27 cellular contexts compared by ENCODE assay signal in genomic region chr5:148858547-148858946, GRCh38. TPM values are rescaled to one million over a fixed set of nuclear protein-coding genes. Genes with fewer than 3 reads are reported as not detected.
DNase-seq lines count a peak whose midpoint lies in the region; ATAC-seq and TF ChIP-seq lines count a peak whose summit lies in the region.
"Had no signal": no experiment of that assay in that cellular context is flagged by ENCODE, and none has a peak within 500 bp of the region (broad histone marks: within the 10 kb centered on the region; RNA-seq: fewer than 3 reads in every experiment).

No MANE protein-coding gene starts in this region.

- H3K14ac ChIP-seq in mesenchymal stem cell (ENCODE audit: low read length in 2 of 2): no peak overlapping the region

- H3K36me3 ChIP-seq in heart right ventricle (no peaks in the 10 kb centered on the region), mesenchymal stem cell (ENCODE audit: control insufficient read depth in 1 of 2, insufficient read depth in 2 of 2, low read depth in 1 of 2, low read length in 2 of 2) (no peaks in the 10 kb centered on the region)
- H3K36me3 ChIP-seq: colonic mucosa, thyroid gland had no signal

- peak overlapping the region; percentile 63 for H2BK15ac ChIP-seq in mesenchymal stem cell (ENCODE audit: low read depth, poor library complexity, severe bottlenecking)

- peak in 1 of 2 donors; percentile 43 for DNase-seq in heart right ventricle
- no peak for DNase-seq in cardiac septum (ENCODE audit: low spot score)
- peak; percentile 4 for DNase-seq in astrocyte of the spinal cord (ENCODE audit: low read depth, low spot score)
- no peak for DNase-seq in mesenchymal stem cell
- DNase-seq in NCI-H510A treated with DMSO at 0.1 percent for 48 hours (lab: John Stamatoyannopoulos, UW): no peak
- DNase-seq in AG08396 (ENCODE audit: low spot score): no peak
- DNase-seq: 8988T; activated CD4-positive, alpha-beta T cell treated with anti-CD3 and anti-CD28 coated beads, Interleukin-2, amount 50 U/mL, for 4 hours; activated CD8-positive, alpha-beta memory T cell treated with anti-CD3 and anti-CD28 coated beads, Interleukin-2, amount 50 U/mL, for 48 hours; activated naive CD8-positive, alpha-beta T cell treated with anti-CD3 and anti-CD28 coated beads for 36 hours; C1 segment of cervical spinal cord; colonic mucosa; NCI-H1436 treated with DMSO at 0.1 percent for 48 hours; NCI-H2171; NCI-H526; nucleus accumbens; retina; RPMI8226; spleen; stimulated activated CD4-positive, alpha-beta T cell treated with anti-CD3 and anti-CD28 coated beads, Interleukin-4, amount 100 ng/mL, for 1 hour; stimulated activated naive CD4-positive, alpha-beta T cell treated with Interleukin-2 at 50 U/mL for 16 hours; thyroid gland had no signal

- H3K27me3 ChIP-seq in heart right ventricle (no peaks in the 10 kb centered on the region), mesenchymal stem cell (ENCODE audit: control insufficient read depth in 1 of 2, insufficient read depth in 1 of 2, low read length in 2 of 2) (peaks cover 0 to 14% of the 10 kb centered on the region in 2 experiments)
- H3K27me3 ChIP-seq: colonic mucosa, spleen, thyroid gland had no signal

- H3K9ac ChIP-seq in mesenchymal stem cell (ENCODE audit: low read length): no peak overlapping the region
- H3K9ac ChIP-seq: KMS-11 had no signal

- no peak overlapping the region for H4K8ac ChIP-seq in mesenchymal stem cell (ENCODE audit: low read length)

- ATAC-seq in heart right ventricle (peak in 6 of 8 donors; percentile 63 to 91 (median 78)), HG02870 (IDR thresholded peaks at IDR 0.05; ENCODE audit: unreplicated experiment) (no peak), HG02678 (IDR thresholded peaks at IDR 0.05; ENCODE audit: unreplicated experiment) (no peak)
- ATAC-seq: WTC11 had no signal

- no peaks in the 10 kb centered on the region for H3K79me1 ChIP-seq in mesenchymal stem cell (replicated peaks; ENCODE audit: low read length, poor library complexity, severe bottlenecking)

- H3K4me1 ChIP-seq in heart right ventricle: peaks cover 3 to 60% (median 42%) of the 10 kb centered on the region in 9 donors
- peaks cover 2% of the 10 kb centered on the region for H3K4me1 ChIP-seq in mesenchymal stem cell (ENCODE audit: control insufficient read depth, insufficient read depth, low read depth, low read length)
- H3K4me1 ChIP-seq: colonic mucosa had no signal

- no peak overlapping the region for H3K4me2 ChIP-seq in mesenchymal stem cell (ENCODE audit: low read length, poor library complexity, severe bottlenecking)
- H3K4me2 ChIP-seq: KMS-11 had no signal

- no peak overlapping the region for H4K91ac ChIP-seq in mesenchymal stem cell (ENCODE audit: low read length)

- no peaks in the 10 kb centered on the region for H3K9me3 ChIP-seq in heart right ventricle
- no peaks in the 10 kb centered on the region for H3K9me3 ChIP-seq in mesenchymal stem cell (ENCODE audit: control insufficient read depth, low read length)
- H3K9me3 ChIP-seq: colonic mucosa, spleen, thyroid gland had no signal

- no peak overlapping the region for H3K18ac ChIP-seq in mesenchymal stem cell (ENCODE audit: low read depth in 1 of 2, low read length in 2 of 2)

- no peak overlapping the region for H2AK5ac ChIP-seq in mesenchymal stem cell (ENCODE audit: low read length, severe bottlenecking)

- no peak overlapping the region for H2BK5ac ChIP-seq in mesenchymal stem cell (ENCODE audit: low read depth, low read length, poor library complexity, severe bottlenecking)

- H2AFZ ChIP-seq in mesenchymal stem cell (ENCODE audit: low read depth, low read length): no peak overlapping the region

- no peak overlapping the region for H2BK120ac ChIP-seq in mesenchymal stem cell (ENCODE audit: low read depth, low read length)

- WGBS in heart right ventricle, 2 donors: 58% methylated on average over 6 of the region's 6 CpGs
- 96% methylated on average over 6 of the region's 6 CpGs for WGBS in mesenchymal stem cell

- no peak overlapping the region for H2BK12ac ChIP-seq in mesenchymal stem cell (ENCODE audit: low read length in 2 of 2)

- H3K23ac ChIP-seq in mesenchymal stem cell (ENCODE audit: low read length in 2 of 2): no peak overlapping the region

- TF ChIP-seq CTCF in heart right ventricle (IDR thresholded peaks at IDR 0.05) (no peak), astrocyte of the spinal cord (IDR thresholded peaks at IDR 0.05; ENCODE audit: low read depth, low read length) (no peak)

- intact Hi-C loops in heart right ventricle (cut with DNase I): no loop called here
- intact Hi-C loops in cardiac septum (cut with DNase I): no loop called here

- in situ Hi-C loops in astrocyte of the spinal cord (cut with HindIII; ENCODE audit: low sequenced_read_pairs): no loop called here

- no peak overlapping the region for H3K4ac ChIP-seq in mesenchymal stem cell (ENCODE audit: low read depth in 1 of 2, low read length in 2 of 2)

- H3K27ac ChIP-seq in heart right ventricle: peak overlapping the region in 4 of 10 donors; percentile 18 to 33 (median 24)
- H3K27ac ChIP-seq in mesenchymal stem cell (ENCODE audit: low read length, poor library complexity, severe bottlenecking): no peak overlapping the region
- H3K27ac ChIP-seq: colonic mucosa, KMS-11, thyroid gland had no signal

- H3K4me3 ChIP-seq in heart right ventricle (no peak overlapping the region), astrocyte of the spinal cord (ENCODE audit: low read depth, low read length) (no peak overlapping the region), mesenchymal stem cell (ENCODE audit: insufficient read depth in 1 of 2, low read depth in 1 of 2, low read length in 2 of 2) (no peak overlapping the region)
- H3K4me3 ChIP-seq: colonic mucosa, spleen, thyroid gland had no signal

RNA-seq across cellular contexts. Expression of gene ADRB2, which starts 32.1 kb away (rescaled TPM):
- total RNA-seq in heart right ventricle (1 to 10 TPM; 3.5 to 7.8 (median 4.5) TPM), cardiac septum (2.6 TPM)
- 1 to 10 TPM; 1.8 to 2.3 TPM for polyA plus RNA-seq in heart right ventricle
- 0.87 TPM for polyA plus RNA-seq in mesenchymal stem cell (2013, experiment 1 of 2)
- polyA plus RNA-seq in mesenchymal stem cell (2013, experiment 2 of 2): 0.89 TPM
- total RNA-seq: G401 had no signal

Comparison
In these comparisons a context has a peak if more than half of its experiments do, and no peak if none do; other contexts are left out.
1. ATAC-seq: peak in heart right ventricle (6 of 8); none in HG02870 (single experiment) and HG02678 (single experiment).